Comparison of ENCODE assay signal across 1 cellular context in genomic region chr14:55097894-55098560, GRCh38.
TF ChIP-seq lines count a peak whose summit lies in the region.

No MANE protein-coding gene starts in this region.

TF ChIP-seq in SK-N-SH, 30 proteins besides CTCF, POLR2A, EP300 and RAD21 (continued from another document):
- no peak for TF ChIP-seq ZBTB33 (IDR thresholded peaks at IDR 0.05; ENCODE audit: borderline replicate concordance, low read depth)
- TF ChIP-seq TCF12 (IDR thresholded peaks at IDR 0.05), result no peak
- no peak for TF ChIP-seq MXI1 (IDR thresholded peaks at IDR 0.05; ENCODE audit: low read depth, low read length)
- no peak for TF ChIP-seq USF1 (IDR thresholded peaks at IDR 0.05; ENCODE audit: borderline replicate concordance, low read depth)
- TF ChIP-seq ELF1 (IDR thresholded peaks at IDR 0.05), result no peak
- no peak for TF ChIP-seq GATA2 (CRISPR knock-in tag; IDR thresholded peaks at IDR 0.05)
- TF ChIP-seq, protein P1, sequence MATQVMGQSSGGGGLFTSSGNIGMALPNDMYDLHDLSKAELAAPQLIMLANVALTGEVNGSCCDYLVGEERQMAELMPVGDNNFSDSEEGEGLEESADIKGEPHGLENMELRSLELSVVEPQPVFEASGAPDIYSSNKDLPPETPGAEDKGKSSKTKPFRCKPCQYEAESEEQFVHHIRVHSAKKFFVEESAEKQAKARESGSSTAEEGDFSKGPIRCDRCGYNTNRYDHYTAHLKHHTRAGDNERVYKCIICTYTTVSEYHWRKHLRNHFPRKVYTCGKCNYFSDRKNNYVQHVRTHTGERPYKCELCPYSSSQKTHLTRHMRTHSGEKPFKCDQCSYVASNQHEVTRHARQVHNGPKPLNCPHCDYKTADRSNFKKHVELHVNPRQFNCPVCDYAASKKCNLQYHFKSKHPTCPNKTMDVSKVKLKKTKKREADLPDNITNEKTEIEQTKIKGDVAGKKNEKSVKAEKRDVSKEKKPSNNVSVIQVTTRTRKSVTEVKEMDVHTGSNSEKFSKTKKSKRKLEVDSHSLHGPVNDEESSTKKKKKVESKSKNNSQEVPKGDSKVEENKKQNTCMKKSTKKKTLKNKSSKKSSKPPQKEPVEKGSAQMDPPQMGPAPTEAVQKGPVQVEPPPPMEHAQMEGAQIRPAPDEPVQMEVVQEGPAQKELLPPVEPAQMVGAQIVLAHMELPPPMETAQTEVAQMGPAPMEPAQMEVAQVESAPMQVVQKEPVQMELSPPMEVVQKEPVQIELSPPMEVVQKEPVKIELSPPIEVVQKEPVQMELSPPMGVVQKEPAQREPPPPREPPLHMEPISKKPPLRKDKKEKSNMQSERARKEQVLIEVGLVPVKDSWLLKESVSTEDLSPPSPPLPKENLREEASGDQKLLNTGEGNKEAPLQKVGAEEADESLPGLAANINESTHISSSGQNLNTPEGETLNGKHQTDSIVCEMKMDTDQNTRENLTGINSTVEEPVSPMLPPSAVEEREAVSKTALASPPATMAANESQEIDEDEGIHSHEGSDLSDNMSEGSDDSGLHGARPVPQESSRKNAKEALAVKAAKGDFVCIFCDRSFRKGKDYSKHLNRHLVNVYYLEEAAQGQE (IDR thresholded peaks at IDR 0.05; ENCODE audit: low read depth, low read length), result no peak
- no peak for TF ChIP-seq JUND (IDR thresholded peaks at IDR 0.05)
